Comparison of ENCODE assay signal across 27 cellular contexts in the genomic region with DNA sequence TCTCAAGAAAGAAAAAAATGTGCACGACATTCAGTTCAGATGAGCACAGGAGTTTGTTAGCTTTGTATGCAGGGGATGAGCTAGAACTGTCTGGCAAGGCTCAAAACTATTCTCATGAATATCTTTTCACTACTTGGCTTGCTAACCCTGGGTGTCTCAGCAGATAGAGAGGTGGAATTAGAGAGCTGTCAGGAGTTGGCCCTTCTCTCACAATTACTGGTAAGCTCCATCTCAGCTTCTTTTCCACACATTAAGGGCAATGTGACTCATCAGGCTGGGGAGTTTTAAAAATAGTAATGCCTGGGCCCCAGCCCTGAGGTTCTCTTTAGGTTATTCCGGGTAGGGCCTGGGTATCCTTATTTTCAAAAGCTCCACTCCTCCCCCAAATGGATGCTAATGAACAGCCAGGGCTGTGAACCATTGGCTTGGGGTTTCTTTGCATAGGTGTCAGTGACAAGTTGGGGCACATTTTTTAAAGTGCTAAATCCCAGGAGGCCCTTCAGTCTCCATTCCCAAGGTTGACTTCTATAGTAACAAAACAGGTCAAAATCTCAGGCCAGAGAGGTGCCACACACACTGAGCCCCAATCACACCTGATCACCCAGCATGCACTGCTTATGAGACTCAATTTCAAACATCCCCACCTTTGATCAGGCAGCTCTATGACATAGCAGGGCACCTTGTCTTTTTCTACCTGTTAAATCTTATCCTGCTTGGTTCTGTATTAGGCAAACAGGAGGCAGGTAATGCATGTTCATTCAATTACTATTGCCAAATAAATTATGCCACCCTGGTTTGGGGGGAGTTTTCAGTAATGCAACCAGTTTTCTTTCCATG.
A peak's percentile ranks its signal among the peaks of the same experiment; 100 is the strongest.
DNase-seq lines count a peak whose midpoint lies in the region; ATAC-seq lines count a peak whose summit lies in the region.
"Had no signal": no experiment of that assay in that cellular context is flagged by ENCODE, and none has a peak within 500 bp of the region (broad histone marks: within the 10 kb centered on the region; RNA-seq: fewer than 3 reads in every experiment).

No MANE protein-coding gene starts in this region.

- no peak overlapping the region for H3K4me3 Mint-ChIP-seq in stimulated activated effector memory CD8-positive, alpha-beta T cell treated with anti-CD3 and anti-CD28 coated beads, Interleukin-12 subunit alpha, Interleukin-12 subunit beta, amount 100 ng/mL, for 72 hours
- H3K4me3 Mint-ChIP-seq: CD4-positive, alpha-beta T cell; H9 had no signal

- H3K9me3 Mint-ChIP-seq in stimulated activated effector memory CD8-positive, alpha-beta T cell treated with anti-CD3 and anti-CD28 coated beads, Interleukin-12 subunit alpha, Interleukin-12 subunit beta, amount 100 ng/mL, for 72 hours: no peaks in the 10 kb centered on the region
- H3K9me3 Mint-ChIP-seq: CD4-positive, alpha-beta T cell had no signal

- ATAC-seq in Right ventricle myocardium inferior (peak; percentile 85), Right ventricle myocardium superior (ENCODE audit: poor library complexity) (peak; percentile 92), left ventricle myocardium superior (peak; percentile 96)
- peak; percentile 25 for ATAC-seq in stimulated activated effector memory CD8-positive, alpha-beta T cell treated with anti-CD3 and anti-CD28 coated beads, Interleukin-12 subunit alpha, Interleukin-12 subunit beta, amount 100 ng/mL, for 72 hours
- ATAC-seq: HepG2 had no signal

- DNase-seq in Right ventricle myocardium inferior (ENCODE audit: missing footprints): no peak
- no peak for DNase-seq in cardiac septum (ENCODE audit: low spot score)
- no peak for DNase-seq in Right ventricle myocardium superior
- no peak for DNase-seq in left ventricle myocardium superior
- DNase-seq in stimulated activated effector memory CD8-positive, alpha-beta T cell treated with anti-CD3 and anti-CD28 coated beads, Interleukin-12 subunit alpha, Interleukin-12 subunit beta, amount 100 ng/mL, for 72 hours (ENCODE audit: low spot score in 2 of 2): no peak
- no peak for DNase-seq in NCI-H1092 (lab: John Stamatoyannopoulos, UW)
- DNase-seq in anterior cingulate cortex (lab: John Stamatoyannopoulos, UW): no peak
- no peak for DNase-seq in SIG-M5 treated with dmso at 0.1 percent for 504 hours (lab: John Stamatoyannopoulos, UW; ENCODE audit: unreplicated experiment)
- DNase-seq: 8988T; CD4-positive, alpha-beta T cell; COR-L47; DMS79; EL; GF-D8; GM23248; H9; MV-4-11; NCI-H1105 treated with DMSO at 0.1 percent for 48 hours; NCI-H146; NCI-H1930; NCI-H2107; NCI-H446 treated with DMSO at 0.1 percent for 48 hours; NCI-H82; PC-9; RPMI8226; SHP77 treated with DMSO at 0.1 percent for 48 hours had no signal

- intact Hi-C loops in Right ventricle myocardium inferior (cut with DNase I): no loop called here
- intact Hi-C loops in cardiac septum (cut with DNase I): loop anchor here (10.0 kb wide), 1 partner anchor 604 kb away; no protein-coding TSS in a partner anchor
- intact Hi-C loops in Right ventricle myocardium superior (cut with DNase I): no loop called here
- intact Hi-C loops in left ventricle myocardium superior (cut with micrococcal nuclease): no loop called here

- H3K27ac Mint-ChIP-seq in stimulated activated effector memory CD8-positive, alpha-beta T cell treated with anti-CD3 and anti-CD28 coated beads, Interleukin-12 subunit alpha, Interleukin-12 subunit beta, amount 100 ng/mL, for 72 hours: no peak overlapping the region
- H3K27ac Mint-ChIP-seq: CD4-positive, alpha-beta T cell had no signal

- H3K4me1 Mint-ChIP-seq in stimulated activated effector memory CD8-positive, alpha-beta T cell treated with anti-CD3 and anti-CD28 coated beads, Interleukin-12 subunit alpha, Interleukin-12 subunit beta, amount 100 ng/mL, for 72 hours: no peaks in the 10 kb centered on the region

- H3K36me3 Mint-ChIP-seq in stimulated activated effector memory CD8-positive, alpha-beta T cell treated with anti-CD3 and anti-CD28 coated beads, Interleukin-12 subunit alpha, Interleukin-12 subunit beta, amount 100 ng/mL, for 72 hours: no peaks in the 10 kb centered on the region

Comparison
In these comparisons a context has a peak if more than half of its experiments do, and no peak if none do; other contexts are left out.
1. ATAC-seq: peak in every context shown above with its lines; median percentile 96 in left ventricle myocardium superior; 92 in Right ventricle myocardium superior; 85 in Right ventricle myocardium inferior; 25 in stimulated activated effector memory CD8-positive, alpha-beta T cell treated with anti-CD3 and anti-CD28 coated beads, Interleukin-12 subunit alpha, Interleukin-12 subunit beta, amount 100 ng/mL, for 72 hours.